11 cellular contexts compared by ENCODE assay signal in the genomic region with DNA sequence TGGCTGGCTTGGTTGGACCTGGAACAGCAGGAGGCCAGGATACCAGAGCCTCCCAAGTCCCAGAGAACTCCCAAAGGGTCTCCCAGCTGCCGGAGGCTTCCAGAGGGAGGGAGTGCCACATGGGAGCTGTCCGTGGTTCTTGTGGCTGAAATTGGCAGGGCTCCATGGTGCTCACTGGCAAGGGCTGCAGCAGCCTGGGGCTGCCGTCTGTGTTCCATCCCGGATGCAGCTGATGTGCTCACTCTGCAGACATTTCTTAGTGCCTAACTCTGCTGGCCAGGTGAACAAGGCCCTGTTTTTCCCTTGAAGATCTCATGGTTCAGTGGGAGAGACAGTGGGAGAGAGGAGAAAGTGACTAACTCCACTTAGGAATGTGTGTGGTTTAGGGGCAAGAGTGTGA.
A peak's percentile ranks its signal among the peaks of the same experiment; 100 is the strongest.
DNase-seq lines count a peak whose midpoint lies in the region; FAIRE-seq and TF ChIP-seq lines count a peak whose summit lies in the region.
"Had no signal": no experiment of that assay in that cellular context is flagged by ENCODE, and none has a peak within 500 bp of the region (broad histone marks: within the 10 kb centered on the region; RNA-seq: fewer than 3 reads in every experiment).

No MANE protein-coding gene starts in this region.

- no peak overlapping the region for H3K27ac ChIP-seq in small intestine (ENCODE audit: low read depth in 1 of 2, low read length in 1 of 2)
- H3K27ac ChIP-seq: 22Rv1 had no signal

- H3K4me3 ChIP-seq in fibroblast of villous mesenchyme (ENCODE audit: low read depth, low read length) (no peak overlapping the region), small intestine (ENCODE audit: low read depth in 1 of 2, low read length in 2 of 2) (no peak overlapping the region)

- 1 to 8% (median 7%) methylated on average over 4 of the region's 4 CpGs for WGBS in small intestine, 3 donors

- H3K9me3 ChIP-seq in small intestine (ENCODE audit: control insufficient read depth, low read depth) = no peaks in the 10 kb centered on the region

- no peaks in the 10 kb centered on the region for H3K36me3 ChIP-seq in small intestine (ENCODE audit: control insufficient read depth in 2 of 2, insufficient read depth in 2 of 2, low read length in 2 of 2)

- TF ChIP-seq CTCF in fibroblast of villous mesenchyme (IDR thresholded peaks at IDR 0.05; ENCODE audit: insufficient read depth, low read depth, low read length) = no peak

- H3K27me3 ChIP-seq in small intestine (ENCODE audit: control insufficient read depth in 2 of 2, insufficient read depth in 2 of 2, low read length in 2 of 2) = peaks cover 0 to 5% of the 10 kb centered on the region in 2 donors

- DNase-seq in DMS 273 (lab: John Stamatoyannopoulos, UW; ENCODE audit: unreplicated experiment) (peak; percentile 69), DMS 273 treated with DMSO at 0.1 percent for 48 hours (lab: John Stamatoyannopoulos, UW) (no peak), RPMI8226 (peak; percentile 51), fibroblast of villous mesenchyme (ENCODE audit: low read depth) (peak; percentile 42), small intestine (peak; percentile 5), NCI-H2029 treated with DMSO at 0.1 percent for 48 hours (lab: John Stamatoyannopoulos, UW) (no peak), CD1c-positive myeloid dendritic cell (ENCODE audit: extremely low spot score) (no peak)
- no peak for DNase-seq in stimulated activated CD4-positive, alpha-beta T cell treated with anti-CD3 and anti-CD28 coated beads, Interleukin-4, amount 100 ng/mL, for 1 hour
- DNase-seq: MV-4-11, occipital lobe had no signal

- no peaks in the 10 kb centered on the region for H3K4me1 ChIP-seq in small intestine (ENCODE audit: control insufficient read depth in 2 of 2, insufficient read depth in 1 of 2, low read depth in 1 of 2, low read length in 1 of 2)

- no peak for FAIRE-seq in small intestine (lab: Jason Lieb, UNC)

Comparison
In these comparisons a context has a peak if more than half of its experiments do, and no peak if none do; other contexts are left out.
1. DNase-seq: peak in DMS 273 (single experiment), RPMI8226 (single experiment), fibroblast of villous mesenchyme (single experiment) and small intestine (single experiment); none in DMS 273 treated with DMSO at 0.1 percent for 48 hours (single experiment), NCI-H2029 treated with DMSO at 0.1 percent for 48 hours (single experiment), CD1c-positive myeloid dendritic cell (single experiment) and stimulated activated CD4-positive, alpha-beta T cell treated with anti-CD3 and anti-CD28 coated beads, Interleukin-4, amount 100 ng/mL, for 1 hour (single experiment).